In genomic region chr17:40069751-40070643, GRCh38 we compare ENCODE assay signal across 1 cellular context.
TF ChIP-seq lines count a peak whose summit lies in the region.

No MANE protein-coding gene starts in this region.

TF ChIP-seq in IMR-90, 13 proteins besides CTCF, POLR2A, EP300 and RAD21 (continued from another document):
- TF ChIP-seq ELK1 (IDR thresholded peaks at IDR 0.05; ENCODE audit: borderline replicate concordance, low read depth, low read length) (no peak), MAZ (IDR thresholded peaks at IDR 0.05; ENCODE audit: borderline replicate concordance, low read depth, low read length) (peak; percentile 13; the same call in 1 of the 2 replicates)
TF ChIP-seq in IMR-90: peak in this region for 1.
